ENCODE assay signal across 27 cellular contexts in genomic region chr15:85932391-85932790, GRCh38.
"Had no signal": no experiment of that assay in that cellular context is flagged by ENCODE, and none has a peak within 500 bp of the region (broad histone marks: within the 10 kb centered on the region; RNA-seq: fewer than 3 reads in every experiment).

No MANE protein-coding gene starts in this region.

- H3K4me1 ChIP-seq: stomach, suprapubic skin, testis, thyroid gland, tibial artery, tibial nerve, transverse colon, upper lobe of left lung, upper lobe of right lung, uterus, vagina had no signal

- H3K9me3 ChIP-seq: stomach, suprapubic skin, testis, thoracic aorta, thyroid gland, tibial artery, tibial nerve, transverse colon, upper lobe of left lung, upper lobe of right lung, uterus, vagina had no signal

- H3K36me3 ChIP-seq: stomach, suprapubic skin, thoracic aorta, thyroid gland, tibial artery, tibial nerve, transverse colon, upper lobe of left lung, upper lobe of right lung, uterus, vagina had no signal

- H3K27ac ChIP-seq: stomach, suprapubic skin, testis, thoracic aorta, thyroid gland, tibial artery, tibial nerve, transverse colon, upper lobe of left lung, upper lobe of right lung, uterus, vagina had no signal

- DNase-seq: stimulated activated CD4-positive, alpha-beta T cell treated with anti-CD3 and anti-CD28 coated beads, Interleukin-2, amount 100 ng/mL, for 48 hours; stimulated activated CD4-positive, alpha-beta T cell treated with anti-CD3 and anti-CD28 coated beads, Interleukin-4, amount 100 ng/mL, for 1 hour; stimulated activated CD4-positive, alpha-beta T cell treated with anti-CD3 and anti-CD28 coated beads, Interleukin-4, amount 100 ng/mL, for 24 hours; stimulated activated CD4-positive, alpha-beta T cell treated with anti-CD3 and anti-CD28 coated beads, Interleukin-4, amount 100 ng/mL, for 4 hours; stimulated activated CD8-positive, alpha-beta memory T cell treated with anti-CD3 and anti-CD28 coated beads, Interleukin-4, amount 100 ng/mL, for 48 hours; stimulated activated naive B cell treated with anti-CD40 and anti-IgM and Interleukin-4, amounts not matched to agents 10 μg/mL and 1 μg/mL and 100 μg/mL, for 72 hours; stimulated activated naive CD4-positive, alpha-beta T cell; stimulated activated naive CD4-positive, alpha-beta T cell treated with Interleukin-2 at 50 U/mL for 16 hours; stimulated activated naive CD8-positive, alpha-beta T cell treated with anti-CD3 and anti-CD28 coated beads, Interleukin-15, amount 100 ng/mL, for 72 hours; stimulated activated naive CD8-positive, alpha-beta T cell treated with anti-CD3 and anti-CD28 coated beads, Interleukin-15, Interleukin-2, amounts not matched to agents 100 U/mL and 50 U/mL, for 24 hours; stomach; substantia nigra; testis; thyroid gland; tibial artery; transverse colon; trophoblast cell; upper lobe of left lung; upper lobe of right lung; uterus had no signal

- H3K27me3 ChIP-seq: stomach, testis, thyroid gland, tibial nerve, transverse colon, upper lobe of left lung, upper lobe of right lung, uterus, vagina had no signal

- H3K4me3 ChIP-seq: stomach, suprapubic skin, testis, thoracic aorta, thyroid gland, tibial artery, tibial nerve, transverse colon, upper lobe of left lung, upper lobe of right lung, uterus, vagina had no signal

- ATAC-seq: stimulated activated effector memory CD8-positive, alpha-beta T cell treated with anti-CD3 and anti-CD28 coated beads, Interleukin-12 subunit alpha, Interleukin-12 subunit beta, amount 100 ng/mL, for 72 hours; stimulated activated memory B cell treated with anti-CD40 and anti-IgM and Interleukin-4, amounts not matched to agents 10 μg/mL and 1 μg/mL and 100 μg/mL, for 72 hours; stimulated activated naive B cell treated with anti-CD40 and anti-IgM and Interleukin-4, amounts not matched to agents 10 μg/mL and 1 μg/mL and 100 μg/mL, for 72 hours; stimulated activated naive CD8-positive, alpha-beta T cell treated with anti-CD3 and anti-CD28 coated beads, Interleukin-15, amount 100 ng/mL, for 72 hours; stimulated activated naive CD8-positive, alpha-beta T cell treated with anti-CD3 and anti-CD28 coated beads, Interleukin-15, Interleukin-2, amounts not matched to agents 100 U/mL and 50 U/mL, for 24 hours; upper lobe of right lung had no signal

- FAIRE-seq: urothelium cell line had no signal
